In genomic region chr3:149489060-149489690, GRCh38 we compare ENCODE assay signal across 1 cellular context.
TF ChIP-seq lines count a peak whose summit lies in the region.

No MANE protein-coding gene starts in this region.

TF ChIP-seq in GM12878, 131 proteins besides CTCF, POLR2A, EP300 and RAD21 (continued from another document):
- TF ChIP-seq, protein P1, sequence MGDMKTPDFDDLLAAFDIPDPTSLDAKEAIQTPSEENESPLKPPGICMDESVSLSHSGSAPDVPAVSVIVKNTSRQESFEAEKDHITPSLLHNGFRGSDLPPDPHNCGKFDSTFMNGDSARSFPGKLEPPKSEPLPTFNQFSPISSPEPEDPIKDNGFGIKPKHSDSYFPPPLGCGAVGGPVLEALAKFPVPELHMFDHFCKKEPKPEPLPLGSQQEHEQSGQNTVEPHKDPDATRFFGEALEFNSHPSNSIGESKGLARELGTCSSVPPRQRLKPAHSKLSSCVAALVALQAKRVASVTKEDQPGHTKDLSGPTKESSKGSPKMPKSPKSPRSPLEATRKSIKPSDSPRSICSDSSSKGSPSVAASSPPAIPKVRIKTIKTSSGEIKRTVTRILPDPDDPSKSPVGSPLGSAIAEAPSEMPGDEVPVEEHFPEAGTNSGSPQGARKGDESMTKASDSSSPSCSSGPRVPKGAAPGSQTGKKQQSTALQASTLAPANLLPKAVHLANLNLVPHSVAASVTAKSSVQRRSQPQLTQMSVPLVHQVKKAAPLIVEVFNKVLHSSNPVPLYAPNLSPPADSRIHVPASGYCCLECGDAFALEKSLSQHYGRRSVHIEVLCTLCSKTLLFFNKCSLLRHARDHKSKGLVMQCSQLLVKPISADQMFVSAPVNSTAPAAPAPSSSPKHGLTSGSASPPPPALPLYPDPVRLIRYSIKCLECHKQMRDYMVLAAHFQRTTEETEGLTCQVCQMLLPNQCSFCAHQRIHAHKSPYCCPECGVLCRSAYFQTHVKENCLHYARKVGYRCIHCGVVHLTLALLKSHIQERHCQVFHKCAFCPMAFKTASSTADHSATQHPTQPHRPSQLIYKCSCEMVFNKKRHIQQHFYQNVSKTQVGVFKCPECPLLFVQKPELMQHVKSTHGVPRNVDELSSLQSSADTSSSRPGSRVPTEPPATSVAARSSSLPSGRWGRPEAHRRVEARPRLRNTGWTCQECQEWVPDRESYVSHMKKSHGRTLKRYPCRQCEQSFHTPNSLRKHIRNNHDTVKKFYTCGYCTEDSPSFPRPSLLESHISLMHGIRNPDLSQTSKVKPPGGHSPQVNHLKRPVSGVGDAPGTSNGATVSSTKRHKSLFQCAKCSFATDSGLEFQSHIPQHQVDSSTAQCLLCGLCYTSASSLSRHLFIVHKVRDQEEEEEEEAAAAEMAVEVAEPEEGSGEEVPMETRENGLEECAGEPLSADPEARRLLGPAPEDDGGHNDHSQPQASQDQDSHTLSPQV (IDR thresholded peaks at IDR 0.05) = no peak
- no peak for TF ChIP-seq TCF7 (IDR thresholded peaks at IDR 0.05; ENCODE audit: borderline replicate concordance)
- no peak for TF ChIP-seq EZH2 (IDR thresholded peaks at IDR 0.05; ENCODE audit: borderline replicate concordance, control insufficient read depth, low read depth, low read length)
- no peak for TF ChIP-seq ZNF274 (IDR thresholded peaks at IDR 0.05; ENCODE audit: insufficient read depth, insufficient read length)
- no peak for TF ChIP-seq IRF4 (IDR thresholded peaks at IDR 0.05; ENCODE audit: low read depth, low read length)
- TF ChIP-seq, protein P2, sequence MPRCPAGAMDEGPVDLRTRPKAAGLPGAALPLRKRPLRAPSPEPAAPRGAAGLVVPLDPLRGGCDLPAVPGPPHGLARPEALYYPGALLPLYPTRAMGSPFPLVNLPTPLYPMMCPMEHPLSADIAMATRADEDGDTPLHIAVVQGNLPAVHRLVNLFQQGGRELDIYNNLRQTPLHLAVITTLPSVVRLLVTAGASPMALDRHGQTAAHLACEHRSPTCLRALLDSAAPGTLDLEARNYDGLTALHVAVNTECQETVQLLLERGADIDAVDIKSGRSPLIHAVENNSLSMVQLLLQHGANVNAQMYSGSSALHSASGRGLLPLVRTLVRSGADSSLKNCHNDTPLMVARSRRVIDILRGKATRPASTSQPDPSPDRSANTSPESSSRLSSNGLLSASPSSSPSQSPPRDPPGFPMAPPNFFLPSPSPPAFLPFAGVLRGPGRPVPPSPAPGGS (IDR thresholded peaks at IDR 0.05; ENCODE audit: borderline replicate concordance, insufficient read depth, low read depth, low read length, poor library complexity, severe bottlenecking) = no peak
- TF ChIP-seq CHD4 (IDR thresholded peaks at IDR 0.05) = no peak
